Comparison of ENCODE assay signal across 14 cellular contexts in genomic region chr6:91447530-91447929, GRCh38.
"Had no signal": no experiment of that assay in that cellular context is flagged by ENCODE, and none has a peak within 500 bp of the region (broad histone marks: within the 10 kb centered on the region; RNA-seq: fewer than 3 reads in every experiment).

No MANE protein-coding gene starts in this region.

- H3K27me3 ChIP-seq: breast epithelium, ovary, upper lobe of left lung had no signal

- H3K27ac ChIP-seq: breast epithelium, lower lobe of right lung, ovary, upper lobe of left lung had no signal

- DNase-seq: activated CD4-positive, alpha-beta memory T cell treated with anti-CD3 and anti-CD28 coated beads for 36 hours; activated naive CD8-positive, alpha-beta T cell treated with anti-CD3 and anti-CD28 coated beads, Interleukin-2, amount 10 ng/mL, durations not matched to agents 7 days and 5 days; activated T-cell treated with anti-CD3 and anti-CD28 coated beads, Interleukin-2, amount 50 U/mL, for 72 hours; anterior cingulate cortex; dermis blood vessel endothelial cell; erythroblast; immature natural killer cell; lower lobe of right lung; ovary; stimulated activated CD4-positive, alpha-beta T cell treated with anti-CD3 and anti-CD28 coated beads, Interleukin-4, amount 100 ng/mL, for 1 hour; stimulated activated CD8-positive, alpha-beta memory T cell treated with anti-CD3 and anti-CD28 coated beads, Interleukin-4, amount 100 ng/mL, for 48 hours; stimulated activated naive CD8-positive, alpha-beta T cell treated with anti-CD3 and anti-CD28 coated beads, Interleukin-15, Interleukin-2, amounts not matched to agents 100 U/mL and 50 U/mL, for 24 hours; upper lobe of left lung had no signal

- ATAC-seq: activated T-cell treated with anti-CD3 and anti-CD28 coated beads, Interleukin-2, amount 50 U/mL, for 72 hours; lower lobe of right lung; stimulated activated naive CD8-positive, alpha-beta T cell treated with anti-CD3 and anti-CD28 coated beads, Interleukin-15, Interleukin-2, amounts not matched to agents 100 U/mL and 50 U/mL, for 24 hours had no signal

- H3K9me3 ChIP-seq: breast epithelium, lower lobe of right lung, ovary, upper lobe of left lung had no signal

- H3K4me3 ChIP-seq: breast epithelium, lower lobe of right lung, ovary, upper lobe of left lung had no signal

- H3K4me1 ChIP-seq: breast epithelium, lower lobe of right lung, upper lobe of left lung had no signal

- H3K36me3 ChIP-seq: breast epithelium, lower lobe of right lung, ovary, upper lobe of left lung had no signal
